20 cellular contexts compared by ENCODE assay signal in genomic region chr1:29385966-29386365, GRCh38.
DNase-seq lines count a peak whose midpoint lies in the region; ATAC-seq, FAIRE-seq and TF ChIP-seq lines count a peak whose summit lies in the region.
"Had no signal": no experiment of that assay in that cellular context is flagged by ENCODE, and none has a peak within 500 bp of the region (broad histone marks: within the 10 kb centered on the region; RNA-seq: fewer than 3 reads in every experiment).

No MANE protein-coding gene starts in this region.

- no peak for ATAC-seq in K562
- ATAC-seq: A549, GM12878, HepG2 had no signal

- intact Hi-C loops in K562 (cut with micrococcal nuclease), result no loop called here

- H3K4me2 ChIP-seq in K562 (ENCODE audit: insufficient read depth, low read length), result no peak overlapping the region
- H3K4me2 ChIP-seq in keratinocyte (ENCODE audit: control insufficient read depth, extremely low read depth, insufficient read depth, low read depth, low read length), result no peak overlapping the region
- H3K4me2 ChIP-seq: A549 had no signal

- H3K4me1 ChIP-seq in K562 (replicated peaks in 1 of 2; ENCODE audit: control insufficient read depth in 2 of 2, insufficient read depth in 2 of 2, low read length in 2 of 2) (peaks cover 1 to 2% of the 10 kb centered on the region in 2 experiments; a peak in 2 of 5 replicates), keratinocyte (ENCODE audit: control insufficient read depth, extremely low read depth, insufficient read depth, low read length) (peaks cover 10% of the 10 kb centered on the region)
- H3K4me1 ChIP-seq: A549, HAP-1 had no signal

- peaks cover 2% of the 10 kb centered on the region for H3K9me3 Mint-ChIP-seq in glutamatergic neuron (ENCODE audit: unreplicated experiment)
- H3K9me3 Mint-ChIP-seq: CD4-positive, alpha-beta T cell had no signal

- dilution Hi-C loops in keratinocyte (cut with MboI; ENCODE audit: extremely low pct_ligation_motif_present, low sequenced_read_pairs), result no loop called here

- no peak for TF ChIP-seq EP300 in K562 (IDR thresholded peaks at IDR 0.05; ENCODE audit: low read length)

- no peaks in the 10 kb centered on the region for H3K36me3 Mint-ChIP-seq in glutamatergic neuron (ENCODE audit: unreplicated experiment)

- no TSS peak for BruUV-seq in K562 (replicated peaks; lab: Mats Ljungman, UMichigan)

- TF ChIP-seq CTCF in K562 (IDR thresholded peaks at IDR 0.05 in 2 of 3, conservative IDR thresholded peaks at IDR 0.05 in 1 of 3; ENCODE audit: insufficient read depth in 2 of 3, low read depth in 1 of 3, low read length in 3 of 3), result no peak
- TF ChIP-seq CTCF in keratinocyte (optimal IDR thresholded peaks at IDR 0.05 in 1 of 3, IDR thresholded peaks at IDR 0.05 in 1 of 3, conservative IDR thresholded peaks at IDR 0.05 in 1 of 3; ENCODE audit: extremely low read depth in 1 of 3, insufficient read depth in 2 of 3, low read length in 3 of 3), result no peak
- no peak for TF ChIP-seq CTCF in glutamatergic neuron (IDR thresholded peaks at IDR 0.05; ENCODE audit: partially characterized antibody, unreplicated experiment)

- peaks cover under 1% of the 10 kb centered on the region; the same call in 1 of the 2 replicates for H4K20me1 ChIP-seq in K562 (replicated peaks; ENCODE audit: control insufficient read depth, insufficient read depth, low read length)
- no peaks in the 10 kb centered on the region for H4K20me1 ChIP-seq in keratinocyte (ENCODE audit: control insufficient read depth, extremely low read depth, insufficient read depth, low read length)

- peaks cover 10% of the 10 kb centered on the region for H3K27me3 Mint-ChIP-seq in glutamatergic neuron (ENCODE audit: unreplicated experiment)

- H3K9me3 ChIP-seq in K562 (replicated peaks; ENCODE audit: control insufficient read depth, insufficient read depth, low read depth, low read length) (no peaks in the 10 kb centered on the region), keratinocyte (ENCODE audit: control insufficient read depth, low read depth, low read length) (no peaks in the 10 kb centered on the region)
- H3K9me3 ChIP-seq: A549, HAP-1 had no signal

- no peaks in the 10 kb centered on the region for H3K79me2 ChIP-seq in K562 (ENCODE audit: control insufficient read depth, insufficient read depth, low read length)
- no peaks in the 10 kb centered on the region for H3K79me2 ChIP-seq in keratinocyte (ENCODE audit: control insufficient read depth, insufficient read depth, low read length)

- H3K27me3 ChIP-seq in K562 (ENCODE audit: control insufficient read depth in 2 of 2, insufficient read depth in 2 of 2, low read length in 2 of 2) (peaks cover 0 to 18% of the 10 kb centered on the region in 2 experiments; a peak in 1 of 5 replicates), keratinocyte (ENCODE audit: control insufficient read depth, extremely low read depth, insufficient read depth, low read length) (peaks cover 7% of the 10 kb centered on the region)

- peaks cover 7% of the 10 kb centered on the region for H3K4me1 Mint-ChIP-seq in glutamatergic neuron (ENCODE audit: low read depth, unreplicated experiment)

- no peak overlapping the region for H3K27ac Mint-ChIP-seq in glutamatergic neuron (ENCODE audit: unreplicated experiment)
- H3K27ac Mint-ChIP-seq: CD4-positive, alpha-beta T cell had no signal

- H3K36me3 ChIP-seq in K562 (ENCODE audit: control insufficient read depth, insufficient read depth, low read length), result no peaks in the 10 kb centered on the region
- H3K36me3 ChIP-seq in keratinocyte (ENCODE audit: control insufficient read depth in 2 of 2, extremely low read depth in 1 of 2, insufficient read depth in 2 of 2, low read length in 2 of 2), result no peaks in the 10 kb centered on the region
- H3K36me3 ChIP-seq: HAP-1 had no signal

- POLR2A ChIA-PET in K562 (lab: Yijun Ruan, JAX), result interaction anchor here (0.6 kb wide), 2 partner anchors 32 to 111 kb away, joined by 3 to 4 read pairs; no protein-coding TSS in a partner anchor

- peak; percentile 88 for FAIRE-seq in K562 (lab: Jason Lieb, UNC)
- peak; percentile 9 for FAIRE-seq in keratinocyte (lab: Jason Lieb, UNC)
- FAIRE-seq: A549, GM12878, H1, HepG2 had no signal

- H3K4me3 ChIP-seq in K562 (no peak overlapping the region), keratinocyte (ENCODE audit: control insufficient read depth in 2 of 3, extremely low read depth in 1 of 3, insufficient read depth in 2 of 3, low read depth in 1 of 3, low read length in 3 of 3) (no peak overlapping the region)
- H3K4me3 ChIP-seq: A549, GM12878, HAP-1 had no signal

- H2AFZ ChIP-seq in K562 (ENCODE audit: low read depth, low read length) (no peak overlapping the region), keratinocyte (ENCODE audit: control insufficient read depth, low read length) (no peak overlapping the region)

- H3K4me3 Mint-ChIP-seq in glutamatergic neuron (ENCODE audit: unreplicated experiment), result no peak overlapping the region
- H3K4me3 Mint-ChIP-seq: CD4-positive, alpha-beta T cell had no signal

- H3K9ac ChIP-seq in K562 (ENCODE audit: insufficient read depth in 1 of 2, low read depth in 2 of 2, low read length in 2 of 2), result no peak overlapping the region
- no peak overlapping the region for H3K9ac ChIP-seq in keratinocyte (ENCODE audit: control insufficient read depth, extremely low read depth, insufficient read depth, low read length)

- no peak for TF ChIP-seq RAD21 in K562 (CRISPR knock-in tag; conservative IDR thresholded peaks at IDR 0.05 in 1 of 2, IDR thresholded peaks at IDR 0.05 in 1 of 2)

- 2% methylated on average over 5 of the region's 5 CpGs for WGBS in K562 (ENCODE audit: insufficient coverage, low coverage, missing lambda C conversion rate)

- DNase-seq in Daoy (ENCODE audit: low read depth), result peak; percentile 42
- peak; percentile 60 for DNase-seq in amniotic epithelial cell (ENCODE audit: low read depth)
- DNase-seq in K562 (ENCODE audit: extremely low read depth in 1 of 4, low spot score in 3 of 4), result no peak
- no peak for DNase-seq in keratinocyte (ENCODE audit: low read depth, low spot score)
- no peak for DNase-seq in NCI-H510A treated with DMSO at 0.1 percent for 48 hours (lab: John Stamatoyannopoulos, UW)
- no peak for DNase-seq in activated CD4-positive, CD25-positive, alpha-beta regulatory T cell treated with anti-CD3 and anti-CD28 coated beads, Interleukin-2, amount 50 U/mL, for 72 hours
- DNase-seq in COLO829 (ENCODE audit: low spot score), result no peak
- DNase-seq in glutamatergic neuron, result no peak
- DNase-seq: AML-193; CD4-positive, alpha-beta T cell; DMS153; DMS79 treated with DMSO at 0.1 percent for 48 hours; EL had no signal

- no peak for TF ChIP-seq POLR2A in K562 (conservative IDR thresholded peaks at IDR 0.05)

- in situ Hi-C loops in K562 (cut with MboI), result no loop called here

- CTCF ChIA-PET in K562 (lab: Yijun Ruan, JAX; ENCODE audit: low intra/inter-chr PET ratio), result no interaction called here

- H3K27ac ChIP-seq in K562 (ENCODE audit: extremely low read depth, low read depth, low read length), result no peak overlapping the region
- no peak overlapping the region for H3K27ac ChIP-seq in keratinocyte (ENCODE audit: control insufficient read depth, insufficient read depth, low read length)
- H3K27ac ChIP-seq: 22Rv1, A549, C4-2B had no signal

- H3K9me1 ChIP-seq in K562 (ENCODE audit: control insufficient read depth, insufficient read depth, low read length) (no peaks in the 10 kb centered on the region), keratinocyte (ENCODE audit: control insufficient read depth, extremely low read depth, insufficient read depth, low read length) (no peaks in the 10 kb centered on the region)

TF ChIP-seq in K562, 482 proteins besides CTCF, POLR2A, EP300 and RAD21:
- no peak for TF ChIP-seq ZNF408 (CRISPR knock-in tag; IDR thresholded peaks at IDR 0.05; ENCODE audit: low read depth)
- no peak for TF ChIP-seq SMAD4 (CRISPR knock-in tag; conservative IDR thresholded peaks at IDR 0.05)
- TF ChIP-seq MAFG (tag; conservative IDR thresholded peaks at IDR 0.05), result no peak
- TF ChIP-seq MEIS2 (IDR thresholded peaks at IDR 0.05; ENCODE audit: partially characterized antibody), result no peak
- TF ChIP-seq ZNF212 (CRISPR knock-in tag; IDR thresholded peaks at IDR 0.05), result no peak
- TF ChIP-seq CBX5 (IDR thresholded peaks at IDR 0.05; ENCODE audit: borderline replicate concordance, low read depth), result no peak
- no peak for TF ChIP-seq MAX (CRISPR knock-in tag; IDR thresholded peaks at IDR 0.05)
- TF ChIP-seq, protein P1, sequence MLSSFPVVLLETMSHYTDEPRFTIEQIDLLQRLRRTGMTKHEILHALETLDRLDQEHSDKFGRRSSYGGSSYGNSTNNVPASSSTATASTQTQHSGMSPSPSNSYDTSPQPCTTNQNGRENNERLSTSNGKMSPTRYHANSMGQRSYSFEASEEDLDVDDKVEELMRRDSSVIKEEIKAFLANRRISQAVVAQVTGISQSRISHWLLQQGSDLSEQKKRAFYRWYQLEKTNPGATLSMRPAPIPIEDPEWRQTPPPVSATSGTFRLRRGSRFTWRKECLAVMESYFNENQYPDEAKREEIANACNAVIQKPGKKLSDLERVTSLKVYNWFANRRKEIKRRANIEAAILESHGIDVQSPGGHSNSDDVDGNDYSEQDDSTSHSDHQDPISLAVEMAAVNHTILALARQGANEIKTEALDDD (IDR thresholded peaks at IDR 0.05), result peak; percentile 92
TF ChIP-seq in K562: peak in this region for 1.

Comparison
In these comparisons a context has a peak if more than half of its experiments do, and no peak if none do; other contexts are left out.
1. DNase-seq: peak in Daoy (single experiment) and amniotic epithelial cell (single experiment); none in K562 (0 of 4), keratinocyte (single experiment), NCI-H510A treated with DMSO at 0.1 percent for 48 hours (single experiment), activated CD4-positive, CD25-positive, alpha-beta regulatory T cell treated with anti-CD3 and anti-CD28 coated beads, Interleukin-2, amount 50 U/mL, for 72 hours (single experiment), COLO829 (single experiment) and glutamatergic neuron (single experiment).